In genomic region chr3:172104471-172105072, GRCh38 we compare ENCODE assay signal across 10 cellular contexts.
DNase-seq lines count a peak whose midpoint lies in the region; ATAC-seq and TF ChIP-seq lines count a peak whose summit lies in the region.
"Had no signal": no experiment of that assay in that cellular context is flagged by ENCODE, and none has a peak within 500 bp of the region (broad histone marks: within the 10 kb centered on the region; RNA-seq: fewer than 3 reads in every experiment).

No MANE protein-coding gene starts in this region.

- no peak overlapping the region for H3K4ac ChIP-seq in H9 (ENCODE audit: low read depth, low read length)

- H3K23me2 ChIP-seq in H9 (ENCODE audit: insufficient read length, low read depth, low read length, poor library complexity, severe bottlenecking) = no peaks in the 10 kb centered on the region

- no peak overlapping the region for H2BK12ac ChIP-seq in H9 (ENCODE audit: insufficient read length, low read depth, low read length)

- H2BK15ac ChIP-seq in H9 (ENCODE audit: low read depth, low read length) = no peak overlapping the region

- H4K5ac ChIP-seq in H9 (ENCODE audit: insufficient read length, low read depth, low read length) = no peak overlapping the region

- H3K27me3 Mint-ChIP-seq in H9 (ENCODE audit: low read depth) = no peaks in the 10 kb centered on the region
- H3K27me3 Mint-ChIP-seq in osteocyte (ENCODE audit: unreplicated experiment) = no peaks in the 10 kb centered on the region

- no peak overlapping the region for H3K18ac ChIP-seq in H9 (ENCODE audit: insufficient read length, low read depth, low read length)

- no peak overlapping the region for H4K91ac ChIP-seq in H9 (ENCODE audit: insufficient read length, low read depth, low read length)

- no peak overlapping the region for H3K4me3 ChIP-seq in fibroblast of the aortic adventitia (ENCODE audit: low read depth, low read length)

- H4K8ac ChIP-seq in H9 (replicated peaks; ENCODE audit: insufficient read length, low read depth, low read length) = no peak overlapping the region

- no peaks in the 10 kb centered on the region for H4K20me1 ChIP-seq in H9 (ENCODE audit: control insufficient read depth, insufficient read depth, insufficient read length)

- H3K9me3 Mint-ChIP-seq in H9 (no peaks in the 10 kb centered on the region), osteocyte (ENCODE audit: unreplicated experiment) (no peaks in the 10 kb centered on the region)

- H3K79me2 ChIP-seq in H9 (ENCODE audit: insufficient read depth, low read length) = peaks cover 15% of the 10 kb centered on the region; the same call in 1 of the 2 replicates

- no peak overlapping the region for H2AK5ac ChIP-seq in H9 (ENCODE audit: insufficient read length, low read length)

- H3K9ac ChIP-seq in H9 (ENCODE audit: extremely low read depth, insufficient read length, low read length) = no peak overlapping the region

- no peak overlapping the region for H3K56ac ChIP-seq in H9 (ENCODE audit: insufficient read length, low read depth, low read length)

- no peaks in the 10 kb centered on the region for H3K36me3 Mint-ChIP-seq in H9 (ENCODE audit: insufficient read depth in 1 of 3, low read depth in 3 of 3)
- H3K36me3 Mint-ChIP-seq in osteocyte (ENCODE audit: unreplicated experiment) = peaks cover 10% of the 10 kb centered on the region

- H2BK20ac ChIP-seq in H9 (ENCODE audit: low read depth, low read length, poor library complexity, severe bottlenecking) = no peak overlapping the region

- H3K4me3 Mint-ChIP-seq in H9 (peak overlapping the region in 1 of 2 experiments; percentile 41; a peak in 2 of 5 replicates), osteocyte (ENCODE audit: unreplicated experiment) (no peak overlapping the region)

- TF ChIP-seq CTCF in H9 (conservative IDR thresholded peaks at IDR 0.05) (no peak), fibroblast of the aortic adventitia (IDR thresholded peaks at IDR 0.05; ENCODE audit: insufficient read depth, low read length) (no peak), osteocyte (IDR thresholded peaks at IDR 0.05) (no peak)

- no peaks in the 10 kb centered on the region for H3K9me3 ChIP-seq in H9 (ENCODE audit: control insufficient read depth, low read depth, low read length)

- H3K27ac Mint-ChIP-seq in H9 (peak overlapping the region; percentile 56 to 92 (median 63); a peak in 6 of 7 replicates), osteocyte (ENCODE audit: unreplicated experiment) (peak overlapping the region; percentile 87)

- no peak overlapping the region for H3K14ac ChIP-seq in H9 (ENCODE audit: insufficient read depth, low read length)

- DNase-seq in H9 (peak; percentile 73), NCI-H510A treated with DMSO at 0.1 percent for 48 hours (lab: John Stamatoyannopoulos, UW) (peak; percentile 87), fibroblast of the aortic adventitia (ENCODE audit: low read depth) (peak; percentile 37), osteocyte (ENCODE audit: extremely low spot score, unreplicated experiment) (no peak), DMS114 treated with DMSO at 0.1 percent for 48 hours (lab: John Stamatoyannopoulos, UW; ENCODE audit: unreplicated experiment) (no peak)
- DNase-seq in effector CD4-positive, alpha-beta T cell = no peak
- DNase-seq: activated T-cell treated with anti-CD3 and anti-CD28 coated beads, Interleukin-2, amount 50 U/mL, for 1 hour; hypothalamus had no signal

- H3K27me3 ChIP-seq in H9 (ENCODE audit: insufficient read depth, low read length) = no peaks in the 10 kb centered on the region

- H2BK5ac ChIP-seq in H9 (ENCODE audit: insufficient read length, low read length) = no peak overlapping the region

- no peak overlapping the region for H3K4me2 ChIP-seq in H9 (ENCODE audit: insufficient read depth, insufficient read length, low read length)

- peaks cover 58 to 62% of the 10 kb centered on the region in 2 experiments for H3K4me1 Mint-ChIP-seq in H9
- H3K4me1 Mint-ChIP-seq in osteocyte (ENCODE audit: unreplicated experiment) = peaks cover 79% of the 10 kb centered on the region

- peaks cover 11% of the 10 kb centered on the region for H3K79me1 ChIP-seq in H9 (ENCODE audit: insufficient read depth, low read depth, low read length, poor library complexity, severe bottlenecking)

- no peak overlapping the region for H2AFZ ChIP-seq in H9 (ENCODE audit: low read length)

- peaks cover 7% of the 10 kb centered on the region for H3K4me1 ChIP-seq in H9 (ENCODE audit: insufficient read depth, low read length)

- no peak overlapping the region for H3K23ac ChIP-seq in H9 (ENCODE audit: insufficient read length, low read depth, low read length)

- H3T11ph ChIP-seq in H9 (ENCODE audit: low read length) = no peak overlapping the region

- no peak overlapping the region for H2BK120ac ChIP-seq in H9 (ENCODE audit: low read depth, low read length, poor library complexity, severe bottlenecking)

- WGBS in H9 (ENCODE audit: extremely low coverage, insufficient read length, low lambda C conversion rate) = no CpG with 5 or more reads among the region's 2 CpGs

- no peak for ATAC-seq in HG03571 (IDR thresholded peaks at IDR 0.05; ENCODE audit: unreplicated experiment)
- no peak for ATAC-seq in HG03354 (IDR thresholded peaks at IDR 0.05; ENCODE audit: poor library complexity, severe bottlenecking, unreplicated experiment)

- H3K27ac ChIP-seq in H9 (ENCODE audit: insufficient read length, low read depth, low read length) = no peak overlapping the region

Comparison
In these comparisons a context has a peak if more than half of its experiments do, and no peak if none do; other contexts are left out.
1. DNase-seq: peak in H9 (single experiment), NCI-H510A treated with DMSO at 0.1 percent for 48 hours (single experiment) and fibroblast of the aortic adventitia (single experiment); none in osteocyte (single experiment), DMS114 treated with DMSO at 0.1 percent for 48 hours (single experiment) and effector CD4-positive, alpha-beta T cell (single experiment).